23 cellular contexts compared by ENCODE assay signal in genomic region chr17:72754513-72754912, GRCh38.
"Had no signal": no experiment of that assay in that cellular context is flagged by ENCODE, and none has a peak within 500 bp of the region (broad histone marks: within the 10 kb centered on the region; RNA-seq: fewer than 3 reads in every experiment).

No MANE protein-coding gene starts in this region.

- H3K9me3 ChIP-seq: gastrocnemius medialis, psoas muscle had no signal

- DNase-seq: activated B cell treated with CpG ODN at 0.5 μM for 24 hours; activated CD4-positive, alpha-beta memory T cell treated with anti-CD3 and anti-CD28 coated beads for 36 hours; activated CD4-positive, alpha-beta T cell treated with anti-CD3 and anti-CD28 coated beads for 4 hours; activated gamma-delta T cell treated with Interleukin-2 at 50 U/mL for 16 hours; activated T-cell treated with anti-CD3 and anti-CD28 coated beads for 4 hours; caudate nucleus; erythroblast; gastrocnemius medialis; heart left ventricle; left ventricle myocardium inferior; mucosa of descending colon; naive B cell; psoas muscle; right cardiac atrium had no signal

- H3K27ac Mint-ChIP-seq: activated B cell treated with CpG ODN at 0.5 μM for 24 hours; activated CD4-positive, alpha-beta memory T cell treated with anti-CD3 and anti-CD28 coated beads for 36 hours; activated naive CD8-positive, alpha-beta T cell; activated T-helper 1 cell treated with anti-CD3 and anti-CD28 coated beads, Interleukin-12 subunit alpha, Interleukin-12 subunit beta, Interleukin-2, Interleukin-4 antibody, amounts not matched to agents 30 ng/mL and 10 ng/mL and 1 ng/mL, durations not matched to agents 14 hours and 24 hours and 36 hours; memory B cell; stimulated activated naive CD8-positive, alpha-beta T cell treated with anti-CD3 and anti-CD28 coated beads, Interleukin-15, Interleukin-2, amounts not matched to agents 100 ng/mL and 50 ng/mL, for 24 hours; T-helper 2 cell treated with Interferon-gamma antibody and Interleukin-4, amounts not matched to agents 5 μg/mL and 100 μg/mL, for 36 hours; type B pancreatic cell had no signal

- H3K27me3 ChIP-seq: gastrocnemius medialis, heart left ventricle had no signal

- H3K4me3 ChIP-seq: gastrocnemius medialis, heart left ventricle, left ventricle myocardium inferior, mucosa of descending colon, psoas muscle, skin epidermis had no signal

- H3K4me1 ChIP-seq: gastrocnemius medialis, heart left ventricle, left ventricle myocardium inferior, psoas muscle had no signal

- H3K27ac ChIP-seq: gastrocnemius medialis, heart left ventricle, left ventricle myocardium inferior, psoas muscle, skin epidermis had no signal

- FAIRE-seq: TTC549 had no signal

- ATAC-seq: gastrocnemius medialis, heart left ventricle, mucosa of descending colon, psoas muscle, right cardiac atrium had no signal

- H3K27me3 Mint-ChIP-seq: activated B cell treated with CpG ODN at 0.5 μM for 24 hours; activated CD4-positive, alpha-beta memory T cell treated with anti-CD3 and anti-CD28 coated beads for 36 hours; activated naive CD8-positive, alpha-beta T cell; memory B cell; naive B cell; stimulated activated naive CD8-positive, alpha-beta T cell treated with anti-CD3 and anti-CD28 coated beads, Interleukin-15, Interleukin-2, amounts not matched to agents 100 ng/mL and 50 ng/mL, for 24 hours; type B pancreatic cell had no signal

- H3K4me3 Mint-ChIP-seq: activated B cell treated with CpG ODN at 0.5 μM for 24 hours; activated CD4-positive, alpha-beta memory T cell treated with anti-CD3 and anti-CD28 coated beads for 36 hours; activated naive CD8-positive, alpha-beta T cell; activated T-helper 1 cell treated with anti-CD3 and anti-CD28 coated beads, Interleukin-12 subunit alpha, Interleukin-12 subunit beta, Interleukin-2, Interleukin-4 antibody, amounts not matched to agents 30 ng/mL and 10 ng/mL and 1 ng/mL, durations not matched to agents 14 hours and 24 hours and 36 hours; memory B cell; naive B cell; neural crest cell; stimulated activated naive CD8-positive, alpha-beta T cell treated with anti-CD3 and anti-CD28 coated beads, Interleukin-15, Interleukin-2, amounts not matched to agents 100 ng/mL and 50 ng/mL, for 24 hours; T-helper 2 cell treated with Interferon-gamma antibody and Interleukin-4, amounts not matched to agents 5 μg/mL and 100 μg/mL, for 36 hours; type B pancreatic cell had no signal

- H3K9me3 Mint-ChIP-seq: activated T-helper 1 cell treated with anti-CD3 and anti-CD28 coated beads, Interleukin-12 subunit alpha, Interleukin-12 subunit beta, Interleukin-2, Interleukin-4 antibody, amounts not matched to agents 30 ng/mL and 10 ng/mL and 1 ng/mL, durations not matched to agents 14 hours and 24 hours and 36 hours had no signal

- H3K36me3 ChIP-seq: gastrocnemius medialis, heart left ventricle, left ventricle myocardium inferior had no signal

- H3K4me1 Mint-ChIP-seq: activated B cell treated with CpG ODN at 0.5 μM for 24 hours, memory B cell, naive B cell had no signal
